27 cellular contexts compared by ENCODE assay signal in genomic region chr17:60585887-60586286, GRCh38.
"Had no signal": no experiment of that assay in that cellular context is flagged by ENCODE, and none has a peak within 500 bp of the region (broad histone marks: within the 10 kb centered on the region; RNA-seq: fewer than 3 reads in every experiment).

No MANE protein-coding gene starts in this region.

- H3K27me3 ChIP-seq: esophagus muscularis mucosa, gastroesophageal sphincter, heart left ventricle, hepatocyte, neural progenitor cell, right atrium auricular region, stomach, tibial nerve, upper lobe of right lung, vagina had no signal

- H3K27ac ChIP-seq: esophagus muscularis mucosa, foreskin keratinocyte, gastroesophageal sphincter, heart left ventricle, hepatocyte, neural progenitor cell, parathyroid adenoma, prostate gland, right atrium auricular region, stomach, thoracic aorta, tibial nerve, upper lobe of right lung, vagina had no signal

- H3K4me1 ChIP-seq: esophagus muscularis mucosa, foreskin keratinocyte, gastroesophageal sphincter, heart left ventricle, neural progenitor cell, parathyroid adenoma, prostate gland, right atrium auricular region, stomach, tibial nerve, upper lobe of right lung, vagina had no signal

- H3K27ac Mint-ChIP-seq: effector memory CD8-positive, alpha-beta T cell; naive thymus-derived CD4-positive, alpha-beta T cell; nephron; neural progenitor cell had no signal

- H3K4me1 Mint-ChIP-seq: nephron, neural progenitor cell had no signal

- H3K36me3 Mint-ChIP-seq: naive thymus-derived CD4-positive, alpha-beta T cell; neural progenitor cell had no signal

- H3K4me3 Mint-ChIP-seq: effector memory CD8-positive, alpha-beta T cell; naive thymus-derived CD4-positive, alpha-beta T cell; nephron; neural progenitor cell had no signal

- ATAC-seq: effector memory CD8-positive, alpha-beta T cell; foreskin keratinocyte; gastroesophageal sphincter; heart left ventricle; naive thymus-derived CD4-positive, alpha-beta T cell; sciatic nerve had no signal

- DNase-seq: cortex of kidney; effector memory CD8-positive, alpha-beta T cell; heart left ventricle; kidney; midbrain; naive thymus-derived CD4-positive, alpha-beta T cell; stimulated activated CD4-positive, alpha-beta T cell treated with anti-CD3 and anti-CD28 coated beads, Interleukin-12 subunit alpha, Interleukin-12 subunit beta, amount 100 ng/mL, for 4 hours; stimulated activated CD4-positive, alpha-beta T cell treated with anti-CD3 and anti-CD28 coated beads, Interleukin-1b, Interleukin-23, amount 100 ng/mL, for 48 hours; stimulated activated CD4-positive, alpha-beta T cell treated with anti-CD3 and anti-CD28 coated beads, Interleukin-4, amount 100 ng/mL, for 1 hour; stimulated activated CD8-positive, alpha-beta memory T cell treated with anti-CD3 and anti-CD28 coated beads, Interleukin-4, amount 100 ng/mL, for 48 hours; stimulated activated naive CD4-positive, alpha-beta T cell; stomach; upper lobe of right lung had no signal

- H3K4me3 ChIP-seq: esophagus muscularis mucosa, gastroesophageal sphincter, heart left ventricle, hepatocyte, neural progenitor cell, prostate gland, right atrium auricular region, smooth muscle cell, stomach, thoracic aorta, tibial nerve, upper lobe of right lung, vagina had no signal

- H3K36me3 ChIP-seq: esophagus muscularis mucosa, gastroesophageal sphincter, heart left ventricle, neural progenitor cell, prostate gland, right atrium auricular region, stomach, thoracic aorta, tibial nerve, upper lobe of right lung, vagina had no signal

- H3K9me3 Mint-ChIP-seq: effector memory CD8-positive, alpha-beta T cell; naive thymus-derived CD4-positive, alpha-beta T cell; nephron; neural progenitor cell had no signal

- H3K9me3 ChIP-seq: esophagus muscularis mucosa, gastroesophageal sphincter, heart left ventricle, prostate gland, right atrium auricular region, stomach, thoracic aorta, tibial nerve, upper lobe of right lung, vagina had no signal
